Comparison of ENCODE assay signal across 28 cellular contexts in genomic region chr2:70903641-70904340, GRCh38. TPM values are rescaled to one million over a fixed set of nuclear protein-coding genes. Genes with fewer than 3 reads are reported as not detected.
"Had no signal": no experiment of that assay in that cellular context is flagged by ENCODE, and none has a peak within 500 bp of the region (broad histone marks: within the 10 kb centered on the region; RNA-seq: fewer than 3 reads in every experiment).

No MANE protein-coding gene starts in this region.

- H3K27ac ChIP-seq: colonic mucosa, dorsolateral prefrontal cortex, gastrocnemius medialis, lower lobe of right lung, tibial artery had no signal

- H3K4me3 Mint-ChIP-seq: activated naive CD8-positive, alpha-beta T cell treated with anti-CD3 and anti-CD28 coated beads, Interleukin-2, amount 10 ng/mL, durations not matched to agents 7 days and 5 days; activated T-cell treated with anti-CD3 and anti-CD28 coated beads, Interleukin-2, amount 50 U/mL, for 4 hours; effector memory CD8-positive, alpha-beta T cell; stimulated activated effector memory CD8-positive, alpha-beta T cell treated with anti-CD3 and anti-CD28 coated beads, Interleukin-12 subunit alpha, Interleukin-12 subunit beta, amount 100 ng/mL, for 72 hours; T-helper 1 cell treated with Interleukin-12 subunit alpha and Interleukin-12 subunit beta and Interleukin-4 antibody, amounts not matched to agents 30 μg/mL and 1 μg/mL, for 36 hours had no signal

- H3K36me3 ChIP-seq: colonic mucosa, esophagus squamous epithelium, gastrocnemius medialis, lower lobe of right lung, tibial artery had no signal

- H3K9me3 ChIP-seq: colonic mucosa, esophagus squamous epithelium, gastrocnemius medialis, lower lobe of right lung, tibial artery had no signal

- H3K4me3 ChIP-seq: colonic mucosa, dorsolateral prefrontal cortex, esophagus squamous epithelium, gastrocnemius medialis, lower lobe of right lung, tibial artery had no signal

- DNase-seq: activated CD4-positive, alpha-beta T cell treated with anti-CD3 and anti-CD28 coated beads for 4 hours; activated CD4-positive, CD25-positive, alpha-beta regulatory T cell; activated naive CD4-positive, alpha-beta T cell treated with Interleukin-2 at 50 U/mL for 16 hours; activated naive CD8-positive, alpha-beta T cell treated with anti-CD3 and anti-CD28 coated beads, Interleukin-2, amount 10 ng/mL, durations not matched to agents 7 days and 5 days; activated T-cell treated with anti-CD3 and anti-CD28 coated beads, Interleukin-2, amount 50 U/mL, for 4 hours; amniotic stem cell; colonic mucosa; dorsolateral prefrontal cortex; effector memory CD8-positive, alpha-beta T cell; esophagus squamous epithelium; gastrocnemius medialis; hypothalamus; lower lobe of right lung; mesendoderm; naive thymus-derived CD8-positive, alpha-beta T cell; occipital lobe; small intestine; stimulated activated CD4-positive, alpha-beta T cell treated with anti-CD3 and anti-CD28 coated beads, Interleukin-2, amount 100 ng/mL, for 24 hours; stimulated activated naive CD8-positive, alpha-beta T cell treated with anti-CD3 and anti-CD28 coated beads, Interleukin-15, amount 100 ng/mL, for 72 hours; T1000; tibial artery had no signal

- ATAC-seq: activated T-cell treated with anti-CD3 and anti-CD28 coated beads, Interleukin-2, amount 50 U/mL, for 4 hours; effector memory CD8-positive, alpha-beta T cell; gastrocnemius medialis; lower lobe of right lung; naive thymus-derived CD8-positive, alpha-beta T cell; sciatic nerve; stimulated activated effector memory CD8-positive, alpha-beta T cell treated with anti-CD3 and anti-CD28 coated beads, Interleukin-12 subunit alpha, Interleukin-12 subunit beta, amount 100 ng/mL, for 72 hours; stimulated activated naive CD8-positive, alpha-beta T cell treated with anti-CD3 and anti-CD28 coated beads, Interleukin-15, amount 100 ng/mL, for 72 hours had no signal

- H3K9me3 Mint-ChIP-seq: activated naive CD8-positive, alpha-beta T cell treated with anti-CD3 and anti-CD28 coated beads, Interleukin-2, amount 10 ng/mL, durations not matched to agents 7 days and 5 days; activated T-cell treated with anti-CD3 and anti-CD28 coated beads, Interleukin-2, amount 50 U/mL, for 4 hours; activated T-helper 2 cell treated with anti-CD3 and anti-CD28 coated beads, Interferon-gamma antibody, Interleukin-2, Interleukin-4, amounts not matched to agents 10 μg/mL and 5 μg/mL and 100 μg/mL, durations not matched to agents 14 hours and 24 hours and 36 hours; effector memory CD8-positive, alpha-beta T cell; stimulated activated effector memory CD8-positive, alpha-beta T cell treated with anti-CD3 and anti-CD28 coated beads, Interleukin-12 subunit alpha, Interleukin-12 subunit beta, amount 100 ng/mL, for 72 hours; stimulated activated naive CD8-positive, alpha-beta T cell treated with anti-CD3 and anti-CD28 coated beads, Interleukin-15, amount 100 ng/mL, for 72 hours; T-helper 1 cell treated with Interleukin-12 subunit alpha and Interleukin-12 subunit beta and Interleukin-4 antibody, amounts not matched to agents 30 μg/mL and 1 μg/mL, for 36 hours had no signal

- H3K36me3 Mint-ChIP-seq: activated naive CD8-positive, alpha-beta T cell treated with anti-CD3 and anti-CD28 coated beads, Interleukin-2, amount 10 ng/mL, durations not matched to agents 7 days and 5 days; stimulated activated effector memory CD8-positive, alpha-beta T cell treated with anti-CD3 and anti-CD28 coated beads, Interleukin-12 subunit alpha, Interleukin-12 subunit beta, amount 100 ng/mL, for 72 hours had no signal

- H3K27ac Mint-ChIP-seq: activated naive CD8-positive, alpha-beta T cell treated with anti-CD3 and anti-CD28 coated beads, Interleukin-2, amount 10 ng/mL, durations not matched to agents 7 days and 5 days; activated T-helper 2 cell treated with anti-CD3 and anti-CD28 coated beads, Interferon-gamma antibody, Interleukin-2, Interleukin-4, amounts not matched to agents 10 μg/mL and 5 μg/mL and 100 μg/mL, durations not matched to agents 14 hours and 24 hours and 36 hours; effector memory CD8-positive, alpha-beta T cell; stimulated activated effector memory CD8-positive, alpha-beta T cell treated with anti-CD3 and anti-CD28 coated beads, Interleukin-12 subunit alpha, Interleukin-12 subunit beta, amount 100 ng/mL, for 72 hours; stimulated activated naive CD8-positive, alpha-beta T cell treated with anti-CD3 and anti-CD28 coated beads, Interleukin-15, amount 100 ng/mL, for 72 hours; T-helper 1 cell treated with Interleukin-12 subunit alpha and Interleukin-12 subunit beta and Interleukin-4 antibody, amounts not matched to agents 30 μg/mL and 1 μg/mL, for 36 hours had no signal

RNA-seq across cellular contexts. Expression of gene VAX2, which starts 3.4 kb away (rescaled TPM):
- total RNA-seq: activated naive CD8-positive, alpha-beta T cell treated with anti-CD3 and anti-CD28 coated beads, Interleukin-2, amount 10 ng/mL, durations not matched to agents 7 days and 5 days; activated T-helper 2 cell treated with anti-CD3 and anti-CD28 coated beads, Interferon-gamma antibody, Interleukin-2, Interleukin-4, amounts not matched to agents 10 μg/mL and 5 μg/mL and 100 μg/mL, durations not matched to agents 14 hours and 24 hours and 36 hours; bronchial epithelial cell; colonic mucosa; lower lobe of right lung; naive thymus-derived CD8-positive, alpha-beta T cell; urinary bladder had no signal
- polyA plus RNA-seq: naive thymus-derived CD8-positive, alpha-beta T cell had no signal

RNA-seq across cellular contexts. Expression of gene ATP6V1B1, which starts 31.9 kb away (rescaled TPM):
- total RNA-seq: activated naive CD8-positive, alpha-beta T cell treated with anti-CD3 and anti-CD28 coated beads, Interleukin-2, amount 10 ng/mL, durations not matched to agents 7 days and 5 days; activated T-cell treated with anti-CD3 and anti-CD28 coated beads, Interleukin-2, amount 50 U/mL, for 4 hours; activated T-helper 2 cell treated with anti-CD3 and anti-CD28 coated beads, Interferon-gamma antibody, Interleukin-2, Interleukin-4, amounts not matched to agents 10 μg/mL and 5 μg/mL and 100 μg/mL, durations not matched to agents 14 hours and 24 hours and 36 hours; bronchial epithelial cell; colonic mucosa; naive thymus-derived CD8-positive, alpha-beta T cell; occipital lobe had no signal
- polyA plus RNA-seq: keratinocyte; naive thymus-derived CD8-positive, alpha-beta T cell had no signal
